In genomic region chr5:8940934-8941333, GRCh38 we compare ENCODE assay signal across 4 cellular contexts.
A peak's percentile ranks its signal among the peaks of the same experiment; 100 is the strongest.
TF ChIP-seq lines count a peak whose summit lies in the region.

No MANE protein-coding gene starts in this region.

TF ChIP-seq in HepG2, 621 proteins besides CTCF, POLR2A, EP300 and RAD21:
- TF ChIP-seq TRIM22 (IDR thresholded peaks at IDR 0.05) (0 out of 2 replicates have a peak, but pooled peaks have one; percentile 48), RAD51 (IDR thresholded peaks at IDR 0.05; ENCODE audit: borderline replicate concordance) (peak; percentile 92), RFXANK (CRISPR knock-in tag; IDR thresholded peaks at IDR 0.05) (no peak)

TF ChIP-seq in A549, 52 proteins besides CTCF, POLR2A, EP300 and RAD21:
- TF ChIP-seq HOXB13 (CRISPR knock-in tag; IDR thresholded peaks at IDR 0.05; ENCODE audit: low read depth) (no peak), USF2 (IDR thresholded peaks at IDR 0.05) (peak; percentile 38; the same call in 1 of the 2 replicates)

TF ChIP-seq in GM12878, 131 proteins besides CTCF, POLR2A, EP300 and RAD21:
- TF ChIP-seq ZBTB40 (IDR thresholded peaks at IDR 0.05; ENCODE audit: borderline replicate concordance), result no peak
- peak; percentile 70; the same call in 1 of the 2 replicates for TF ChIP-seq RAD51 (IDR thresholded peaks at IDR 0.05)

TF ChIP-seq in K562, 482 proteins besides CTCF, POLR2A, EP300 and RAD21:
- no peak for TF ChIP-seq WHSC1 (IDR thresholded peaks at IDR 0.05; ENCODE audit: low read length)
- no peak for TF ChIP-seq TAF15 (IDR thresholded peaks at IDR 0.05; ENCODE audit: low read depth, low read length)
- TF ChIP-seq ZNF780A (CRISPR knock-in tag; IDR thresholded peaks at IDR 0.05), result no peak
- TF ChIP-seq POLR2AphosphoS5 (IDR thresholded peaks at IDR 0.05; ENCODE audit: control insufficient read depth, insufficient read depth, low read depth, low read length), result no peak
- TF ChIP-seq TFAP4 (CRISPR knock-in tag; IDR thresholded peaks at IDR 0.05; ENCODE audit: borderline replicate concordance), result no peak
- no peak for TF ChIP-seq DIDO1 (tag; IDR thresholded peaks at IDR 0.05; ENCODE audit: low read depth)
- TF ChIP-seq TFE3 (CRISPR knock-in tag; IDR thresholded peaks at IDR 0.05), result peak; percentile 94
- TF ChIP-seq RAD51 (IDR thresholded peaks at IDR 0.05; ENCODE audit: borderline replicate concordance, low read depth), result peak; percentile 58
- no peak for TF ChIP-seq POLR3G (IDR thresholded peaks at IDR 0.05; ENCODE audit: extremely low read depth, insufficient read length, insufficient replicate concordance)
- TF ChIP-seq CBFA2T2 (conservative IDR thresholded peaks at IDR 0.05), result 0 out of 2 replicates have a peak, but pooled peaks have one; percentile 18
- no peak for TF ChIP-seq BRF1 (IDR thresholded peaks at IDR 0.05; ENCODE audit: borderline replicate concordance, extremely low read depth, insufficient read length)
